Comparison of ENCODE assay signal across 21 cellular contexts in genomic region chr9:68763104-68763503, GRCh38. TPM values are rescaled to one million over a fixed set of nuclear protein-coding genes. Genes with fewer than 3 reads are reported as not detected.
"Had no signal": no experiment of that assay in that cellular context is flagged by ENCODE, and none has a peak within 500 bp of the region (broad histone marks: within the 10 kb centered on the region; RNA-seq: fewer than 3 reads in every experiment).

No MANE protein-coding gene starts in this region.

- H3K36me3 ChIP-seq: adrenal gland, heart left ventricle, right atrium auricular region, stomach, thoracic aorta had no signal

- H3K4me1 Mint-ChIP-seq: activated naive CD4-positive, alpha-beta T cell treated with anti-CD3 and anti-CD28 coated beads, Interleukin-2, amount 50 U/mL, for 24 hours; nephron had no signal

- H3K4me3 ChIP-seq: adrenal gland, dorsolateral prefrontal cortex, heart left ventricle, right atrium auricular region, skin epidermis, stomach, thoracic aorta had no signal

- DNase-seq: activated CD4-positive, alpha-beta T cell treated with anti-CD3 and anti-CD28 coated beads for 48 hours; activated CD8-positive, alpha-beta memory T cell treated with anti-CD3 and anti-CD28 coated beads, Interleukin-2, amount 50 U/mL, for 4 hours; activated CD8-positive, alpha-beta T cell treated with anti-CD3 and anti-CD28 coated beads, Interleukin-2, amount 10 ng/mL, durations not matched to agents 7 days and 5 days; activated effector memory CD4-positive, alpha-beta T cell treated with anti-CD3 and anti-CD28 coated beads, Interleukin-2, amount 50 U/mL, for 16 hours; activated T-cell treated with anti-CD3 and anti-CD28 coated beads, Interleukin-2, amount 50 U/mL, for 48 hours; adrenal gland; dorsolateral prefrontal cortex; endodermal cell; heart left ventricle; occipital lobe; stimulated activated CD4-positive, alpha-beta T cell treated with anti-CD3 and anti-CD28 coated beads, Interleukin-4, amount 100 ng/mL, for 4 hours; stomach had no signal

- H3K27ac Mint-ChIP-seq: activated CD8-positive, alpha-beta T cell treated with anti-CD3 and anti-CD28 coated beads, Interleukin-2, amount 10 ng/mL, durations not matched to agents 7 days and 5 days; activated naive CD4-positive, alpha-beta T cell treated with anti-CD3 and anti-CD28 coated beads, Interleukin-2, amount 50 U/mL, for 24 hours; endodermal cell; nephron; progenitor cell of endocrine pancreas had no signal

- H3K4me3 Mint-ChIP-seq: activated CD8-positive, alpha-beta T cell treated with anti-CD3 and anti-CD28 coated beads, Interleukin-2, amount 10 ng/mL, durations not matched to agents 7 days and 5 days; activated naive CD4-positive, alpha-beta T cell treated with anti-CD3 and anti-CD28 coated beads, Interleukin-2, amount 50 U/mL, for 24 hours; endodermal cell; nephron had no signal

- H3K27me3 Mint-ChIP-seq: progenitor cell of endocrine pancreas had no signal

- ATAC-seq: activated CD8-positive, alpha-beta T cell treated with anti-CD3 and anti-CD28 coated beads, Interleukin-2, amount 10 ng/mL, durations not matched to agents 7 days and 5 days had no signal

- H3K27me3 ChIP-seq: adrenal gland, dorsolateral prefrontal cortex, heart left ventricle, right atrium auricular region, stomach had no signal

- H3K4me1 ChIP-seq: adrenal gland, stomach had no signal

- H3K9me3 ChIP-seq: adrenal gland, thoracic aorta had no signal

- H3K27ac ChIP-seq: adrenal gland, dorsolateral prefrontal cortex, heart left ventricle, right atrium auricular region, skin epidermis, stomach, thoracic aorta had no signal

- FAIRE-seq: frontal cortex had no signal

RNA-seq across cellular contexts. Expression of gene PIP5K1B, which starts 58.1 kb away (rescaled TPM):
- total RNA-seq: chondrocyte, epithelial cell of proximal tubule had no signal
